Comparison of ENCODE assay signal across 15 cellular contexts in the genomic region with DNA sequence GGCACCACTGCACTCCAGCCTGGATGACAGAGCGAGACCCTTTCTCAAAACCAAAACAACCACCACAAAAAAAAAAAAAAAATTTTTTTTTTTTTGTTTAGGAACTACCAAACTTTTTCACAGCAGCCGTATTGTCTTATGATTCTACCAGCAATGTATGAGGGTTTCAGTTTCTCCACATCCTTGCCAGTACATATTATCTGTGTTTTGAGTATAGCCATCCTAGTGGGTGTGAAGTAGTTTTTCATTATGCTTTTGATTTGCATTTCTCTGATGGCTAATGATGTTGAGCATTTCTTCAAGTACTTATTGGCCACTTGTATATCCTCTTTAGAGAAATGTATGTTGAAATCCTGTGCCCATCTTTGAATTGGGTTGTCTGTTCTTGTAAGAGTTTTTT.
"Had no signal": no experiment of that assay in that cellular context is flagged by ENCODE, and none has a peak within 500 bp of the region (broad histone marks: within the 10 kb centered on the region; RNA-seq: fewer than 3 reads in every experiment).

No MANE protein-coding gene starts in this region.

- H3K27ac ChIP-seq: ascending aorta, colonic mucosa, spleen, upper lobe of right lung had no signal

- H3K36me3 ChIP-seq: colonic mucosa had no signal

- H3K4me3 ChIP-seq: ascending aorta, colonic mucosa, lung, spleen, upper lobe of right lung had no signal

- H3K9me3 Mint-ChIP-seq: activated CD4-positive, alpha-beta memory T cell treated with anti-CD3 and anti-CD28 coated beads, Interleukin-2, amount 10 ng/mL, durations not matched to agents 7 days and 5 days; central memory CD8-positive, alpha-beta T cell; natural killer cell treated with Interleukin-12 subunit alpha and Interleukin-12 subunit beta and Interleukin-15 and Interleukin-18, amount 100 ng/mL, for 72 hours had no signal

- H3K27me3 ChIP-seq: ascending aorta, colonic mucosa, spleen, upper lobe of right lung had no signal

- H3K9me3 ChIP-seq: ascending aorta, colonic mucosa, spleen, upper lobe of right lung had no signal

- H3K27ac Mint-ChIP-seq: activated CD4-positive, alpha-beta memory T cell treated with anti-CD3 and anti-CD28 coated beads, Interleukin-2, amount 10 ng/mL, durations not matched to agents 7 days and 5 days; natural killer cell treated with Interleukin-12 subunit alpha and Interleukin-12 subunit beta and Interleukin-15 and Interleukin-18, amount 100 ng/mL, for 72 hours had no signal

- H3K27me3 Mint-ChIP-seq: activated CD4-positive, alpha-beta memory T cell treated with anti-CD3 and anti-CD28 coated beads, Interleukin-2, amount 10 ng/mL, durations not matched to agents 7 days and 5 days; central memory CD8-positive, alpha-beta T cell; natural killer cell treated with Interleukin-12 subunit alpha and Interleukin-12 subunit beta and Interleukin-15 and Interleukin-18, amount 100 ng/mL, for 72 hours had no signal

- H3K4me3 Mint-ChIP-seq: activated CD4-positive, alpha-beta memory T cell treated with anti-CD3 and anti-CD28 coated beads, Interleukin-2, amount 10 ng/mL, durations not matched to agents 7 days and 5 days; central memory CD8-positive, alpha-beta T cell; natural killer cell treated with Interleukin-12 subunit alpha and Interleukin-12 subunit beta and Interleukin-15 and Interleukin-18, amount 100 ng/mL, for 72 hours had no signal

- ATAC-seq: left lobe of liver; natural killer cell treated with Interleukin-12 subunit alpha and Interleukin-12 subunit beta and Interleukin-15 and Interleukin-18, amount 100 ng/mL, for 72 hours; upper lobe of right lung had no signal

- DNase-seq: activated CD4-positive, alpha-beta memory T cell treated with anti-CD3 and anti-CD28 coated beads, Interleukin-2, amount 10 ng/mL, durations not matched to agents 7 days and 5 days; activated gamma-delta T cell treated with Interleukin-2 at 50 U/mL for 16 hours; colonic mucosa; hypothalamus; islet precursor cell; spleen; stimulated activated CD4-positive, alpha-beta T cell treated with anti-CD3 and anti-CD28 coated beads, Interleukin-4, amount 100 ng/mL, for 4 hours; stimulated activated naive CD4-positive, alpha-beta T cell; T-helper 2 cell; upper lobe of right lung had no signal

- H3K4me1 ChIP-seq: ascending aorta, colonic mucosa, upper lobe of right lung had no signal
